Comparison of ENCODE assay signal across 23 cellular contexts in genomic region chr20:63031251-63032014, GRCh38. TPM values are rescaled to one million over a fixed set of nuclear protein-coding genes. Genes with fewer than 3 reads are reported as not detected.
DNase-seq lines count a peak whose midpoint lies in the region; ATAC-seq and TF ChIP-seq lines count a peak whose summit lies in the region.
"Had no signal": no experiment of that assay in that cellular context is flagged by ENCODE, and none has a peak within 500 bp of the region (broad histone marks: within the 10 kb centered on the region; RNA-seq: fewer than 3 reads in every experiment).

No MANE protein-coding gene starts in this region.

- peak overlapping the region; percentile 67 for H3K9ac ChIP-seq in Karpas-422 (ENCODE audit: low read length)
- H3K9ac ChIP-seq: GM23248 had no signal

- H3K9me3 ChIP-seq in Karpas-422 (ENCODE audit: low read length) (no peaks in the 10 kb centered on the region), lower lobe of right lung (no peaks in the 10 kb centered on the region), aorta (ENCODE audit: control insufficient read depth, low read length) (no peaks in the 10 kb centered on the region), OCI-LY7 (ENCODE audit: low read length) (no peaks in the 10 kb centered on the region)

- peaks cover 55% of the 10 kb centered on the region for H3K4me1 ChIP-seq in Karpas-422 (ENCODE audit: low read length)
- peaks cover 5% of the 10 kb centered on the region for H3K4me1 ChIP-seq in lower lobe of right lung
- no peaks in the 10 kb centered on the region for H3K4me1 ChIP-seq in aorta (ENCODE audit: control insufficient read depth in 1 of 2, insufficient read depth in 2 of 2, low read length in 2 of 2)
- H3K4me1 ChIP-seq in OCI-LY7 (ENCODE audit: insufficient read depth, low read length, poor library complexity, severe bottlenecking) = peaks cover 10% of the 10 kb centered on the region

- H3K4me1 Mint-ChIP-seq in natural killer cell treated with Interleukin-12 subunit alpha and Interleukin-12 subunit beta and Interleukin-15 and Interleukin-18, amount 100 ng/mL, for 72 hours (ENCODE audit: low read depth in 2 of 2) = peaks cover 6% of the 10 kb centered on the region in 2 donors
- peaks cover 6 to 7% of the 10 kb centered on the region in 2 donors for H3K4me1 Mint-ChIP-seq in natural killer cell
- H3K4me1 Mint-ChIP-seq in activated T-cell treated with anti-CD3 and anti-CD28 coated beads, Interleukin-2, amount 50 U/mL, for 24 hours (ENCODE audit: low read depth) = peaks cover 15% of the 10 kb centered on the region

- H2AFZ ChIP-seq in Karpas-422 (ENCODE audit: low read length) (no peak overlapping the region), OCI-LY7 (ENCODE audit: low read length) (no peak overlapping the region)
- H2AFZ ChIP-seq: GM23248 had no signal

- POLR2A ChIA-PET in OCI-LY7 (lab: Charles Lee) = no interaction called here

- no peaks in the 10 kb centered on the region for H3K27me3 ChIP-seq in Karpas-422 (ENCODE audit: low read length)
- peaks cover 90% of the 10 kb centered on the region for H3K27me3 ChIP-seq in lower lobe of right lung (ENCODE audit: low read depth)
- no peaks in the 10 kb centered on the region for H3K27me3 ChIP-seq in aorta (ENCODE audit: control insufficient read depth in 1 of 2, insufficient read depth in 2 of 2, low read length in 1 of 2)

- no TSS peak for BruUV-seq in OCI-LY7 (replicated peaks; lab: Mats Ljungman, UMichigan)

- H3K4me3 ChIP-seq in Karpas-422 (ENCODE audit: low read length) (no peak overlapping the region), lower lobe of right lung (no peak overlapping the region), aorta (ENCODE audit: low read length in 2 of 2) (no peak overlapping the region), OCI-LY7 (ENCODE audit: low read depth, low read length, poor library complexity, severe bottlenecking) (no peak overlapping the region)
- H3K4me3 ChIP-seq: GM23248 had no signal

- H3K27me3 Mint-ChIP-seq in natural killer cell treated with Interleukin-12 subunit alpha and Interleukin-12 subunit beta and Interleukin-15 and Interleukin-18, amount 100 ng/mL, for 72 hours = peaks cover 15 to 17% of the 10 kb centered on the region in 2 donors
- peaks cover 10 to 46% of the 10 kb centered on the region in 2 donors for H3K27me3 Mint-ChIP-seq in natural killer cell (ENCODE audit: low read depth in 2 of 2)
- H3K27me3 Mint-ChIP-seq in activated T-cell treated with anti-CD3 and anti-CD28 coated beads, Interleukin-2, amount 50 U/mL, for 24 hours = peaks cover 52% of the 10 kb centered on the region

- H3K4me2 ChIP-seq in Karpas-422 (ENCODE audit: low read depth, low read length, poor library complexity, severe bottlenecking) = peak overlapping the region; percentile 64
- H3K4me2 ChIP-seq in OCI-LY7 (ENCODE audit: low read length) = no peak overlapping the region

- WGBS in aorta, 2 donors = 57 to 59% methylated on average over 24 of the region's 24 CpGs

- H3K9me3 Mint-ChIP-seq in natural killer cell treated with Interleukin-12 subunit alpha and Interleukin-12 subunit beta and Interleukin-15 and Interleukin-18, amount 100 ng/mL, for 72 hours = no peaks in the 10 kb centered on the region
- H3K9me3 Mint-ChIP-seq in natural killer cell = no peaks in the 10 kb centered on the region
- no peaks in the 10 kb centered on the region for H3K9me3 Mint-ChIP-seq in activated T-cell treated with anti-CD3 and anti-CD28 coated beads, Interleukin-2, amount 50 U/mL, for 24 hours
- H3K9me3 Mint-ChIP-seq: CD8-positive, alpha-beta memory T cell had no signal

- no peak for ATAC-seq in natural killer cell treated with Interleukin-12 subunit alpha and Interleukin-12 subunit beta and Interleukin-15 and Interleukin-18, amount 100 ng/mL, for 72 hours
- ATAC-seq in natural killer cell (no peak), lower lobe of right lung (no peak), aorta (ENCODE audit: low FRiP score) (no peak), GM18907 (IDR thresholded peaks at IDR 0.05; ENCODE audit: unreplicated experiment) (no peak)
- ATAC-seq: Panc1 had no signal

- H3K27ac Mint-ChIP-seq in natural killer cell treated with Interleukin-12 subunit alpha and Interleukin-12 subunit beta and Interleukin-15 and Interleukin-18, amount 100 ng/mL, for 72 hours = no peak overlapping the region
- no peak overlapping the region for H3K27ac Mint-ChIP-seq in natural killer cell
- H3K27ac Mint-ChIP-seq in activated T-cell treated with anti-CD3 and anti-CD28 coated beads, Interleukin-2, amount 50 U/mL, for 24 hours = no peak overlapping the region
- H3K27ac Mint-ChIP-seq: CD8-positive, alpha-beta memory T cell had no signal

- H3K27ac ChIP-seq in Karpas-422 (ENCODE audit: low read length) = peak overlapping the region; percentile 93
- no peak overlapping the region for H3K27ac ChIP-seq in lower lobe of right lung
- H3K27ac ChIP-seq in aorta (ENCODE audit: low read depth in 1 of 2, low read length in 2 of 2) = no peak overlapping the region
- H3K27ac ChIP-seq in OCI-LY7 (ENCODE audit: low read depth, low read length, poor library complexity, severe bottlenecking) = no peak overlapping the region
- H3K27ac ChIP-seq: C4-2B, GM23248 had no signal

- DNase-seq in natural killer cell treated with Interleukin-12 subunit alpha and Interleukin-12 subunit beta and Interleukin-15 and Interleukin-18, amount 100 ng/mL, for 72 hours (ENCODE audit: low spot score) = peak; percentile 51
- DNase-seq in natural killer cell = no peak
- peak; percentile 54 for DNase-seq in Karpas-422
- DNase-seq in lower lobe of right lung = peak; percentile 29
- peak; percentile 25 to 61 for DNase-seq in aorta
- no peak for DNase-seq in OCI-LY7 (ENCODE audit: low spot score)
- no peak for DNase-seq in activated T-cell treated with anti-CD3 and anti-CD28 coated beads, Interleukin-2, amount 50 U/mL, for 24 hours
- DNase-seq: Calu3, DMS153, GF-D8, GM23248, KG1, NCI-H1092 treated with DMSO at 0.1 percent for 48 hours, NCI-H146, NCI-H2029, NCI-H226, NCI-H510A treated with DMSO at 0.1 percent for 48 hours, NCI-H748 treated with DMSO at 0.1 percent for 48 hours had no signal

- TF ChIP-seq CTCF in natural killer cell (IDR thresholded peaks at IDR 0.05) (no peak), lower lobe of right lung (IDR thresholded peaks at IDR 0.05) (no peak), OCI-LY7 (conservative IDR thresholded peaks at IDR 0.05; ENCODE audit: low read length) (no peak)

- H3K4me3 Mint-ChIP-seq in natural killer cell treated with Interleukin-12 subunit alpha and Interleukin-12 subunit beta and Interleukin-15 and Interleukin-18, amount 100 ng/mL, for 72 hours = no peak overlapping the region
- no peak overlapping the region for H3K4me3 Mint-ChIP-seq in natural killer cell
- no peak overlapping the region for H3K4me3 Mint-ChIP-seq in activated T-cell treated with anti-CD3 and anti-CD28 coated beads, Interleukin-2, amount 50 U/mL, for 24 hours

- intact Hi-C loops in natural killer cell (cut with micrococcal nuclease) (no loop called here), lower lobe of right lung (cut with DNase I) (no loop called here), aorta (cut with DNase I) (no loop called here), OCI-LY7 (cut with micrococcal nuclease; ENCODE audit: unreplicated experiment) (no loop called here)

- CTCF ChIA-PET in OCI-LY7 (lab: Charles Lee; ENCODE audit: unreplicated experiment) = no interaction called here

- H4K20me1 ChIP-seq in Karpas-422 (ENCODE audit: insufficient read depth, low read depth, low read length) (no peaks in the 10 kb centered on the region; the same call in 1 of the 2 replicates), OCI-LY7 (ENCODE audit: insufficient read depth, low read length) (no peaks in the 10 kb centered on the region)

- no peaks in the 10 kb centered on the region for H3K9me2 ChIP-seq in Karpas-422 (replicated peaks; ENCODE audit: insufficient read depth, low read length)
- no peaks in the 10 kb centered on the region for H3K9me2 ChIP-seq in OCI-LY7 (ENCODE audit: insufficient read depth, low read length)

- no peaks in the 10 kb centered on the region for H3K36me3 Mint-ChIP-seq in natural killer cell treated with Interleukin-12 subunit alpha and Interleukin-12 subunit beta and Interleukin-15 and Interleukin-18, amount 100 ng/mL, for 72 hours
- no peaks in the 10 kb centered on the region for H3K36me3 Mint-ChIP-seq in natural killer cell
- H3K36me3 Mint-ChIP-seq in activated T-cell treated with anti-CD3 and anti-CD28 coated beads, Interleukin-2, amount 50 U/mL, for 24 hours (ENCODE audit: low read depth) = no peaks in the 10 kb centered on the region
- H3K36me3 Mint-ChIP-seq: CD8-positive, alpha-beta memory T cell had no signal

- H3K79me2 ChIP-seq in Karpas-422 (ENCODE audit: low read length) = no peaks in the 10 kb centered on the region
- H3K79me2 ChIP-seq in OCI-LY7 (ENCODE audit: insufficient read depth, low read depth, low read length) = no peaks in the 10 kb centered on the region

- H3K36me3 ChIP-seq in Karpas-422 (ENCODE audit: insufficient read depth, low read length) (no peaks in the 10 kb centered on the region), lower lobe of right lung (no peaks in the 10 kb centered on the region), aorta (ENCODE audit: control insufficient read depth in 1 of 2, insufficient read depth in 2 of 2, low read length in 1 of 2) (no peaks in the 10 kb centered on the region), OCI-LY7 (ENCODE audit: insufficient read depth, low read length) (no peaks in the 10 kb centered on the region)

RNA-seq across cellular contexts. Expression of gene BHLHE23, which starts 24.7 kb away (rescaled TPM):
- total RNA-seq in natural killer cell treated with Interleukin-12 subunit alpha and Interleukin-12 subunit beta and Interleukin-15 and Interleukin-18, amount 100 ng/mL, for 72 hours = not detected
- not detected for total RNA-seq in natural killer cell
- not detected in 2 replicates for total RNA-seq in Karpas-422 (2014; rRNA removed; shearing (Covaris generic); ENCODE audit: low replicate concordance)
- not detected for total RNA-seq in lower lobe of right lung
- total RNA-seq in aorta = not detected
- not detected for polyA plus RNA-seq in aorta
- not detected in 2 replicates for total RNA-seq in OCI-LY7 (2014; rRNA removed; shearing (Covaris generic))
- not detected in 2 replicates for total RNA-seq in OCI-LY7 (2022)
- total RNA-seq: Calu3; CD8-positive, alpha-beta memory T cell; GM23248; SK-MEL-5 had no signal
- polyA plus RNA-seq: CD8-positive, alpha-beta memory T cell; GM23248 had no signal

Comparison
In these comparisons a context has a peak if more than half of its experiments do, and no peak if none do; other contexts are left out.
1. DNase-seq: peak in natural killer cell treated with Interleukin-12 subunit alpha and Interleukin-12 subunit beta and Interleukin-15 and Interleukin-18, amount 100 ng/mL, for 72 hours (single experiment), Karpas-422 (single experiment), lower lobe of right lung (single experiment) and aorta (2 of 2); none in natural killer cell (single experiment), OCI-LY7 (single experiment) and activated T-cell treated with anti-CD3 and anti-CD28 coated beads, Interleukin-2, amount 50 U/mL, for 24 hours (single experiment).